ENCODE assay signal across 1 cellular context in the genomic region with DNA sequence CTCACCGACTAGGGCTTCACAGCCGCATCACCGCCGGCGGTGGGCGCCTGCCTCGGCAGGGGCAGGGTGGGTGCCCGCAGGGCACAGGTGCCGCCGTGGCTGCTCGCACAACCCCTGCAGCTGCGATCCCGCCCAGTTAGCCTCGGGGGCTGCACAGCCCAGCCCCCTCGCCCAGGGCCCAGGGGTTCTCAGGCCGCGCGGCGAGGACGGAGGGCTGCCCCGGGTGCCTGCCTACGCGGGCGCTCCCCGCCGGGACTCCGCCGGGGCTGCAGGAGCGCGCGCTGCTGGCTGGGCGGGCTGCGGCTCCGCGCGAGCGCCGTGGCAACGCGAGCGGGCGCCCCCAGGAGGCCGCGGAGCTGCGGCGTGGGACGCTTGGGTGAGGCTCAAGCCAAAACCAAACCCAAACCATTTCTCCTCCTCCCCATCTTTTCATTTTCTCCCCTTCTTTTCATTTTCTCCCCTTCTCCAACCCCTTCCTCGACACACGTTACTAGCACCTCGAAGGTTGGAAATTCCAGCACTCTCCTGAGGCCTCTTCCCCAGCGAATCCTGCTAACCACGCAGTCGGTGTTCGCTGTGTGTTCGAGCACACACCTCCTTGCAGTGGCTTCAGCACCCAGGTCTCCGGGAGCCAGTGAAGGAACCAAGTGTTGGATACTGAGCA.
TF ChIP-seq lines count a peak whose summit lies in the region.

A gene with protein sequence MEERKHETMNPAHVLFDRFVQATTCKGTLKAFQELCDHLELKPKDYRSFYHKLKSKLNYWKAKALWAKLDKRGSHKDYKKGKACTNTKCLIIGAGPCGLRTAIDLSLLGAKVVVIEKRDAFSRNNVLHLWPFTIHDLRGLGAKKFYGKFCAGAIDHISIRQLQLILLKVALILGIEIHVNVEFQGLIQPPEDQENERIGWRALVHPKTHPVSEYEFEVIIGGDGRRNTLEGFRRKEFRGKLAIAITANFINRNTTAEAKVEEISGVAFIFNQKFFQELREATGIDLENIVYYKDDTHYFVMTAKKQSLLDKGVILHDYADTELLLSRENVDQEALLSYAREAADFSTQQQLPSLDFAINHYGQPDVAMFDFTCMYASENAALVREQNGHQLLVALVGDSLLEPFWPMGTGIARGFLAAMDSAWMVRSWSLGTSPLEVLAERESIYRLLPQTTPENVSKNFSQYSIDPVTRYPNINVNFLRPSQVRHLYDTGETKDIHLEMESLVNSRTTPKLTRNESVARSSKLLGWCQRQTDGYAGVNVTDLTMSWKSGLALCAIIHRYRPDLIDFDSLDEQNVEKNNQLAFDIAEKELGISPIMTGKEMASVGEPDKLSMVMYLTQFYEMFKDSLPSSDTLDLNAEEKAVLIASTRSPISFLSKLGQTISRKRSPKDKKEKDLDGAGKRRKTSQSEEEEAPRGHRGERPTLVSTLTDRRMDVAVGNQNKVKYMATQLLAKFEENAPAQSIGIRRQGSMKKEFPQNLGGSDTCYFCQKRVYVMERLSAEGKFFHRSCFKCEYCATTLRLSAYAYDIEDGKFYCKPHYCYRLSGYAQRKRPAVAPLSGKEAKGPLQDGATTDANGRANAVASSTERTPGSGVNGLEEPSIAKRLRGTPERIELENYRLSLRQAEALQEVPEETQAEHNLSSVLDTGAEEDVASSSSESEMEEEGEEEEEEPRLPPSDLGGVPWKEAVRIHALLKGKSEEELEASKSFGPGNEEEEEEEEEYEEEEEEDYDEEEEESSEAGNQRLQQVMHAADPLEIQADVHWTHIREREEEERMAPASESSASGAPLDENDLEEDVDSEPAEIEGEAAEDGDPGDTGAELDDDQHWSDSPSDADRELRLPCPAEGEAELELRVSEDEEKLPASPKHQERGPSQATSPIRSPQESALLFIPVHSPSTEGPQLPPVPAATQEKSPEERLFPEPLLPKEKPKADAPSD (N-terminal part only) (minus strand): TSS at position 286 of the 664 bp plus-strand sequence. CDS start 117,749 bp downstream, outside the sequence.

TF ChIP-seq in GM23338, 12 proteins besides CTCF, POLR2A, EP300 and RAD21 (continued from another document):
- no peak for TF ChIP-seq ZNF331 (CRISPR knock-in tag; IDR thresholded peaks at IDR 0.05; ENCODE audit: low read depth)
- TF ChIP-seq EZH2 (IDR thresholded peaks at IDR 0.05; ENCODE audit: low read depth, unreplicated experiment) = no peak
- TF ChIP-seq, protein P1, sequence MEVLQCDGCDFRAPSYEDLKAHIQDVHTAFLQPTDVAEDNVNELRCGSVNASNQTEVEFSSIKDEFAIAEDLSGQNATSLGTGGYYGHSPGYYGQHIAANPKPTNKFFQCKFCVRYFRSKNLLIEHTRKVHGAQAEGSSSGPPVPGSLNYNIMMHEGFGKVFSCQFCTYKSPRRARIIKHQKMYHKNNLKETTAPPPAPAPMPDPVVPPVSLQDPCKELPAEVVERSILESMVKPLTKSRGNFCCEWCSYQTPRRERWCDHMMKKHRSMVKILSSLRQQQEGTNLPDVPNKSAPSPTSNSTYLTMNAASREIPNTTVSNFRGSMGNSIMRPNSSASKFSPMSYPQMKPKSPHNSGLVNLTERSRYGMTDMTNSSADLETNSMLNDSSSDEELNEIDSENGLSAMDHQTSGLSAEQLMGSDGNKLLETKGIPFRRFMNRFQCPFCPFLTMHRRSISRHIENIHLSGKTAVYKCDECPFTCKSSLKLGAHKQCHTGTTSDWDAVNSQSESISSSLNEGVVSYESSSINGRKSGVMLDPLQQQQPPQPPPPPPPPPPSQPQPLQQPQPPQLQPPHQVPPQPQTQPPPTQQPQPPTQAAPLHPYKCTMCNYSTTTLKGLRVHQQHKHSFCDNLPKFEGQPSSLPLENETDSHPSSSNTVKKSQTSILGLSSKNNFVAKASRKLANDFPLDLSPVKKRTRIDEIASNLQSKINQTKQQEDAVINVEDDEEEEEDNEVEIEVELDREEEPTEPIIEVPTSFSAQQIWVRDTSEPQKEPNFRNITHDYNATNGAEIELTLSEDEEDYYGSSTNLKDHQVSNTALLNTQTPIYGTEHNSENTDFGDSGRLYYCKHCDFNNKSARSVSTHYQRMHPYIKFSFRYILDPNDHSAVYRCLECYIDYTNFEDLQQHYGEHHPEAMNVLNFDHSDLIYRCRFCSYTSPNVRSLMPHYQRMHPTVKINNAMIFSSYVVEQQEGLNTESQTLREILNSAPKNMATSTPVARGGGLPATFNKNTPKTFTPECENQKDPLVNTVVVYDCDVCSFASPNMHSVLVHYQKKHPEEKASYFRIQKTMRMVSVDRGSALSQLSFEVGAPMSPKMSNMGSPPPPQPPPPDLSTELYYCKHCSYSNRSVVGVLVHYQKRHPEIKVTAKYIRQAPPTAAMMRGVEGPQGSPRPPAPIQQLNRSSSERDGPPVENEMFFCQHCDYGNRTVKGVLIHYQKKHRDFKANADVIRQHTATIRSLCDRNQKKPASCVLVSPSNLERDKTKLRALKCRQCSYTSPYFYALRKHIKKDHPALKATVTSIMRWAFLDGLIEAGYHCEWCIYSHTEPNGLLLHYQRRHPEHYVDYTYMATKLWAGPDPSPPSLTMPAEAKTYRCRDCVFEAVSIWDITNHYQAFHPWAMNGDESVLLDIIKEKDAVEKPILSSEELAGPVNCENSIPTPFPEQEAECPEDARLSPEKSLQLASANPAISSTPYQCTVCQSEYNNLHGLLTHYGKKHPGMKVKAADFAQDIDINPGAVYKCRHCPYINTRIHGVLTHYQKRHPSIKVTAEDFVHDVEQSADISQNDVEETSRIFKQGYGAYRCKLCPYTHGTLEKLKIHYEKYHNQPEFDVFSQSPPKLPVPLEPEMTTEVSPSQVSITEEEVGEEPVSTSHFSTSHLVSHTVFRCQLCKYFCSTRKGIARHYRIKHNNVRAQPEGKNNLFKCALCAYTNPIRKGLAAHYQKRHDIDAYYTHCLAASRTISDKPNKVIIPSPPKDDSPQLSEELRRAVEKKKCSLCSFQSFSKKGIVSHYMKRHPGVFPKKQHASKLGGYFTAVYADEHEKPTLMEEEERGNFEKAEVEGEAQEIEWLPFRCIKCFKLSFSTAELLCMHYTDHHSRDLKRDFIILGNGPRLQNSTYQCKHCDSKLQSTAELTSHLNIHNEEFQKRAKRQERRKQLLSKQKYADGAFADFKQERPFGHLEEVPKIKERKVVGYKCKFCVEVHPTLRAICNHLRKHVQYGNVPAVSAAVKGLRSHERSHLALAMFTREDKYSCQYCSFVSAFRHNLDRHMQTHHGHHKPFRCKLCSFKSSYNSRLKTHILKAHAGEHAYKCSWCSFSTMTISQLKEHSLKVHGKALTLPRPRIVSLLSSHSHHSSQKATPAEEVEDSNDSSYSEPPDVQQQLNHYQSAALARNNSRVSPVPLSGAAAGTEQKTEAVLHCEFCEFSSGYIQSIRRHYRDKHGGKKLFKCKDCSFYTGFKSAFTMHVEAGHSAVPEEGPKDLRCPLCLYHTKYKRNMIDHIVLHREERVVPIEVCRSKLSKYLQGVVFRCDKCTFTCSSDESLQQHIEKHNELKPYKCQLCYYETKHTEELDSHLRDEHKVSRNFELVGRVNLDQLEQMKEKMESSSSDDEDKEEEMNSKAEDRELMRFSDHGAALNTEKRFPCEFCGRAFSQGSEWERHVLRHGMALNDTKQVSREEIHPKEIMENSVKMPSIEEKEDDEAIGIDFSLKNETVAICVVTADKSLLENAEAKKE (CRISPR knock-in tag; IDR thresholded peaks at IDR 0.05) = no peak
- TF ChIP-seq ZNF114 (CRISPR knock-in tag; IDR thresholded peaks at IDR 0.05) = no peak
- no peak for TF ChIP-seq POLR2AphosphoS5 (IDR thresholded peaks at IDR 0.05; ENCODE audit: low read depth)
- no peak for TF ChIP-seq EZH2phosphoT487 (IDR thresholded peaks at IDR 0.05; ENCODE audit: unreplicated experiment)
TF ChIP-seq in GM23338: peak in this region for 0.
